7 cellular contexts compared by ENCODE assay signal in the genomic region with DNA sequence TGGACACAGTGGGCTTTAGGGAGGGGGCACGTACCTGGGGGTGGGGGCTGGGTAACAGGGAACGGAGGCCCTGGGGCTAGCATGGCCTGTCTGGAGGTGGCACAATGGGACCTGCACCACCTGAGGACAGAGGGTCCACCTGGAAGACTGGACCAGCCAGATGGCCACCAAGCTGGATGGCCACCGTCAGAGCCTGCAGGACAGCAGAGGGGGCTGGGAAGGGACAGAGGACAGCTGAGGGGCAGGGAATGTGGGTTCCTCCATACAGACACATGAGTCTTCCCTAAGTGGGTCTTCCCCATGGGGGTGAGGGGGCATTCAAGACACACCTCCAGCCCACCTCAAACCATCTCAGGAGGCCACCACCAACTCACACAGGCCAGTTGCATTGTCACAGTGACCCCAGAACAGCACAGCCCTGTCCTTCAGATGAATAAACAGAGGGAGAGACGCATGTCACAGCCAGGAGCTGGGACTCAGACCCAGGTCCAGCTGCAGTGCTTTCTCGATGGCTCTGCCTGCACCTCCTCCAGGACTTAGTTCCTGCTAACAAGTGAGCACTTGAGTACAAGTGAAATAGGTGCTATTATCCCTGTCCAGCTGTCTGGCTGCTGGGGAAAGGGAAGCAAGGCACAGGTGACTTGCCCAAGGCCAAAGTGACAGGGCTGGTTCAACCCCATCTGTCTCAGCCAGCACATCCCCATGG. TPM values are rescaled to one million over a fixed set of nuclear protein-coding genes. Genes with fewer than 3 reads are reported as not detected.
"Had no signal": no experiment of that assay in that cellular context is flagged by ENCODE, and none has a peak within 500 bp of the region (broad histone marks: within the 10 kb centered on the region; RNA-seq: fewer than 3 reads in every experiment).

No MANE protein-coding gene starts in this region.

RNA-seq across cellular contexts. Expression of gene CSPG4, which starts 52.4 kb away (rescaled TPM):
- total RNA-seq: activated CD4-positive, alpha-beta memory T cell treated with anti-CD3 and anti-CD28 coated beads for 36 hours; activated CD4-positive, alpha-beta T cell treated with anti-CD3 and anti-CD28 coated beads for 36 hours; activated CD4-positive, alpha-beta T cell treated with anti-CD3 and anti-CD28 coated beads, Interleukin-2, amount 10 ng/mL, durations not matched to agents 24 days and 14 days; activated CD8-positive, alpha-beta T cell treated with anti-CD3 and anti-CD28 coated beads, Interleukin-2, amount 10 ng/mL, durations not matched to agents 7 days and 5 days; activated T-cell treated with anti-CD3 and anti-CD28 coated beads, Interleukin-2, amount 50 U/mL, for 72 hours; endothelial cell of umbilical vein; T-helper 1 cell treated with Interleukin-12 subunit alpha and Interleukin-12 subunit beta and Interleukin-4 antibody, amounts not matched to agents 30 ng/mL and 1 ng/mL, for 36 hours had no signal
- polyA plus RNA-seq: endothelial cell of umbilical vein had no signal
